14 cellular contexts compared by ENCODE assay signal in genomic region chr16:11546522-11547485, GRCh38. TPM values are rescaled to one million over a fixed set of nuclear protein-coding genes. Genes with fewer than 3 reads are reported as not detected.
DNase-seq lines count a peak whose midpoint lies in the region; ATAC-seq and TF ChIP-seq lines count a peak whose summit lies in the region.
"Had no signal": no experiment of that assay in that cellular context is flagged by ENCODE, and none has a peak within 500 bp of the region (broad histone marks: within the 10 kb centered on the region; RNA-seq: fewer than 3 reads in every experiment).

No MANE protein-coding gene starts in this region.

- TF ChIP-seq CTCF in cardiac fibroblast (IDR thresholded peaks at IDR 0.05; ENCODE audit: low read depth, low read length) (no peak), uterus (IDR thresholded peaks at IDR 0.05) (no peak), ovary (IDR thresholded peaks at IDR 0.05) (no peak)

- no peak overlapping the region for H3K18ac ChIP-seq in mesenchymal stem cell (ENCODE audit: low read depth in 1 of 2, low read length in 2 of 2)

- WGBS in right cardiac atrium = 68% methylated on average over 12 of the region's 12 CpGs
- 59% methylated on average over 8 of the region's 12 CpGs for WGBS in mesenchymal stem cell
- whole genome bisulfite sequencing in ovary, 3 donors = 43 to 55% (median 45%) methylated on average over 12 of the region's 12 CpGs

- H4K91ac ChIP-seq in mesenchymal stem cell (ENCODE audit: low read length) = no peak overlapping the region

- no peak for DNase-seq in right cardiac atrium
- no peak for DNase-seq in Right ventricle myocardium inferior (ENCODE audit: missing footprints)
- peak; percentile 31 to 59 for DNase-seq in cardiac fibroblast (ENCODE audit: low read depth in 2 of 2)
- peak; percentile 87 for DNase-seq in mesenchymal stem cell
- no peak for DNase-seq in uterus
- DNase-seq in ovary = no peak
- no peak for DNase-seq in GM19238 (ENCODE audit: insufficient read length, low spot score)
- DNase-seq in activated naive CD8-positive, alpha-beta T cell treated with anti-CD3 and anti-CD28 coated beads, Interleukin-2, amount 50 U/mL, for 24 hours = no peak
- DNase-seq: activated CD4-positive, CD25-positive, alpha-beta regulatory T cell; activated gamma-delta T cell; left ventricle myocardium superior; spleen had no signal

- H2BK12ac ChIP-seq in mesenchymal stem cell (ENCODE audit: low read length in 2 of 2) = no peak overlapping the region

- no peaks in the 10 kb centered on the region for H3K27me3 ChIP-seq in right cardiac atrium (ENCODE audit: control insufficient read depth, insufficient read depth)
- no peaks in the 10 kb centered on the region for H3K27me3 ChIP-seq in mesenchymal stem cell (ENCODE audit: control insufficient read depth in 1 of 2, insufficient read depth in 1 of 2, low read length in 2 of 2)
- no peaks in the 10 kb centered on the region for H3K27me3 ChIP-seq in uterus
- no peaks in the 10 kb centered on the region for H3K27me3 ChIP-seq in ovary
- H3K27me3 ChIP-seq: BLaER1 treated with 17β-estradiol and CSF1 and Interleukin-3, amounts not matched to agents 10 nM and 100 nM; spleen had no signal

- peaks cover 43% of the 10 kb centered on the region for H3K36me3 Mint-ChIP-seq in activated naive CD8-positive, alpha-beta T cell treated with anti-CD3 and anti-CD28 coated beads, Interleukin-2, amount 50 U/mL, for 24 hours (ENCODE audit: low read depth)

- no peaks in the 10 kb centered on the region for H3K9me3 ChIP-seq in right cardiac atrium (ENCODE audit: control insufficient read depth, low read length)
- no peaks in the 10 kb centered on the region for H3K9me3 ChIP-seq in mesenchymal stem cell (ENCODE audit: control insufficient read depth, low read length)
- H3K9me3 ChIP-seq in uterus = no peaks in the 10 kb centered on the region
- no peaks in the 10 kb centered on the region for H3K9me3 ChIP-seq in ovary

- H3K4me1 ChIP-seq in right cardiac atrium (ENCODE audit: control insufficient read depth, insufficient read depth, low read length) (no peaks in the 10 kb centered on the region), mesenchymal stem cell (ENCODE audit: control insufficient read depth, insufficient read depth, low read depth, low read length) (no peaks in the 10 kb centered on the region), uterus (peaks cover 0 to 7% of the 10 kb centered on the region in 2 donors), ovary (ENCODE audit: insufficient read depth) (peaks cover 4% of the 10 kb centered on the region)

- H3K36me3 ChIP-seq in mesenchymal stem cell (ENCODE audit: control insufficient read depth in 1 of 2, insufficient read depth in 2 of 2, low read depth in 1 of 2, low read length in 2 of 2) = peaks cover 25 to 45% of the 10 kb centered on the region in 2 experiments
- H3K36me3 ChIP-seq in uterus = no peaks in the 10 kb centered on the region
- no peaks in the 10 kb centered on the region for H3K36me3 ChIP-seq in ovary

- no peak overlapping the region for H3K27ac Mint-ChIP-seq in activated naive CD8-positive, alpha-beta T cell treated with anti-CD3 and anti-CD28 coated beads, Interleukin-2, amount 50 U/mL, for 24 hours
- H3K27ac Mint-ChIP-seq: stimulated activated memory B cell treated with anti-CD40 and anti-IgM and Interleukin-4, amounts not matched to agents 10 μg/mL and 1 μg/mL and 100 μg/mL, for 72 hours had no signal

- TF ChIP-seq EP300 in ovary (IDR thresholded peaks at IDR 0.05) = no peak

- H3K4me2 ChIP-seq in mesenchymal stem cell (ENCODE audit: low read length, poor library complexity, severe bottlenecking) = no peak overlapping the region
- H3K4me2 ChIP-seq: BLaER1 treated with 17β-estradiol and CSF1 and Interleukin-3, amounts not matched to agents 10 nM and 100 nM had no signal

- intact Hi-C loops in right cardiac atrium (cut with DNase I) (no loop called here), Right ventricle myocardium inferior (cut with DNase I) (no loop called here), uterus (cut with DNase I; ENCODE audit: low total_unique reads) (no loop called here), ovary (cut with DNase I) (no loop called here)

- no peak overlapping the region for H2BK120ac ChIP-seq in mesenchymal stem cell (ENCODE audit: low read depth, low read length)

- H2AK5ac ChIP-seq in mesenchymal stem cell (ENCODE audit: low read length, severe bottlenecking) = no peak overlapping the region

- H3K4me3 Mint-ChIP-seq in activated naive CD8-positive, alpha-beta T cell treated with anti-CD3 and anti-CD28 coated beads, Interleukin-2, amount 50 U/mL, for 24 hours = no peak overlapping the region
- H3K4me3 Mint-ChIP-seq: stimulated activated memory B cell treated with anti-CD40 and anti-IgM and Interleukin-4, amounts not matched to agents 10 μg/mL and 1 μg/mL and 100 μg/mL, for 72 hours had no signal

- H3K27me3 Mint-ChIP-seq in activated naive CD8-positive, alpha-beta T cell treated with anti-CD3 and anti-CD28 coated beads, Interleukin-2, amount 50 U/mL, for 24 hours = no peaks in the 10 kb centered on the region
- H3K27me3 Mint-ChIP-seq: stimulated activated memory B cell treated with anti-CD40 and anti-IgM and Interleukin-4, amounts not matched to agents 10 μg/mL and 1 μg/mL and 100 μg/mL, for 72 hours had no signal

- H3K9ac ChIP-seq in mesenchymal stem cell (ENCODE audit: low read length) = no peak overlapping the region
- H3K9ac ChIP-seq: BLaER1 treated with 17β-estradiol and CSF1 and Interleukin-3, amounts not matched to agents 10 nM and 100 nM had no signal

- peaks cover 7% of the 10 kb centered on the region for H3K4me1 Mint-ChIP-seq in activated naive CD8-positive, alpha-beta T cell treated with anti-CD3 and anti-CD28 coated beads, Interleukin-2, amount 50 U/mL, for 24 hours

- no peak overlapping the region for H4K8ac ChIP-seq in mesenchymal stem cell (ENCODE audit: low read length)

- H3K23ac ChIP-seq in mesenchymal stem cell (ENCODE audit: low read length in 2 of 2) = no peak overlapping the region

- peaks cover 6% of the 10 kb centered on the region for H3K79me1 ChIP-seq in mesenchymal stem cell (replicated peaks; ENCODE audit: low read length, poor library complexity, severe bottlenecking)

- H2BK5ac ChIP-seq in mesenchymal stem cell (ENCODE audit: low read depth, low read length, poor library complexity, severe bottlenecking) = no peak overlapping the region

- no peak overlapping the region for H2BK15ac ChIP-seq in mesenchymal stem cell (ENCODE audit: low read depth, poor library complexity, severe bottlenecking)

- H3K27ac ChIP-seq in right cardiac atrium (ENCODE audit: low read length) = peak overlapping the region; percentile 31
- no peak overlapping the region for H3K27ac ChIP-seq in mesenchymal stem cell (ENCODE audit: low read length, poor library complexity, severe bottlenecking)
- H3K27ac ChIP-seq in uterus = peak overlapping the region; percentile 76 to 85
- H3K27ac ChIP-seq in ovary = peak overlapping the region in 1 of 2 donors; percentile 50
- H3K27ac ChIP-seq: BLaER1 treated with 17β-estradiol and CSF1 and Interleukin-3, amounts not matched to agents 10 nM and 100 nM; spleen had no signal

- TF ChIP-seq POLR2A in uterus (IDR thresholded peaks at IDR 0.05) (no peak), ovary (IDR thresholded peaks at IDR 0.05) (no peak)

- no peak overlapping the region for H3K4ac ChIP-seq in mesenchymal stem cell (ENCODE audit: low read depth in 1 of 2, low read length in 2 of 2)

- ATAC-seq in right cardiac atrium (no peak), Right ventricle myocardium inferior (no peak)
- no peak for ATAC-seq in activated naive CD8-positive, alpha-beta T cell treated with anti-CD3 and anti-CD28 coated beads, Interleukin-2, amount 50 U/mL, for 24 hours
- ATAC-seq: left ventricle myocardium superior; stimulated activated memory B cell treated with anti-CD40 and anti-IgM and Interleukin-4, amounts not matched to agents 10 μg/mL and 1 μg/mL and 100 μg/mL, for 72 hours had no signal

- H3K4me3 ChIP-seq in right cardiac atrium (ENCODE audit: low read length) (no peak overlapping the region), cardiac fibroblast (replicated peaks in 1 of 2; ENCODE audit: low read depth in 2 of 2, low read length in 2 of 2) (no peak overlapping the region), mesenchymal stem cell (ENCODE audit: insufficient read depth in 1 of 2, low read depth in 1 of 2, low read length in 2 of 2) (no peak overlapping the region), uterus (no peak overlapping the region), ovary (no peak overlapping the region)
- H3K4me3 ChIP-seq: BLaER1 treated with 17β-estradiol and CSF1 and Interleukin-3, amounts not matched to agents 10 nM and 100 nM; spleen had no signal

- no peak overlapping the region for H2AFZ ChIP-seq in mesenchymal stem cell (ENCODE audit: low read depth, low read length)

- no peak overlapping the region for H3K14ac ChIP-seq in mesenchymal stem cell (ENCODE audit: low read length in 2 of 2)

- no peaks in the 10 kb centered on the region for H3K9me3 Mint-ChIP-seq in activated naive CD8-positive, alpha-beta T cell treated with anti-CD3 and anti-CD28 coated beads, Interleukin-2, amount 50 U/mL, for 24 hours

RNA-seq across cellular contexts. Expression of gene LITAF, which starts 39.9 kb away (rescaled TPM):
- total RNA-seq in right cardiac atrium (10 to 100 TPM; 54.0 to 76.5 (median 65.3) TPM), Right ventricle myocardium inferior (78.4 TPM), uterus (100 to 1,000 TPM in 1 of 4 donors, 10 to 100 TPM in 3; 46.9 to 163 (median 73.2) TPM), ovary (100 to 1,000 TPM in 4 of 7 donors, 10 to 100 TPM in 3; 39.7 to 169 (median 105) TPM)
- polyA plus RNA-seq in right cardiac atrium (25.7 TPM), ovary (100 to 1,000 TPM in 1 of 2 donors, 10 to 100 TPM in 1; 49.1 to 139 TPM)
- polyA plus RNA-seq in mesenchymal stem cell (2013, experiment 1 of 2) = 137 TPM
- 138 TPM for polyA plus RNA-seq in mesenchymal stem cell (2013, experiment 2 of 2)

Comparison
In these comparisons a context has a peak if more than half of its experiments do, and no peak if none do; other contexts are left out.
1. DNase-seq: peak in cardiac fibroblast (2 of 2) and mesenchymal stem cell (single experiment); none in right cardiac atrium (0 of 3), Right ventricle myocardium inferior (single experiment), uterus (0 of 2), ovary (0 of 5), GM19238 (single experiment) and activated naive CD8-positive, alpha-beta T cell treated with anti-CD3 and anti-CD28 coated beads, Interleukin-2, amount 50 U/mL, for 24 hours (single experiment).